In the genomic region with DNA sequence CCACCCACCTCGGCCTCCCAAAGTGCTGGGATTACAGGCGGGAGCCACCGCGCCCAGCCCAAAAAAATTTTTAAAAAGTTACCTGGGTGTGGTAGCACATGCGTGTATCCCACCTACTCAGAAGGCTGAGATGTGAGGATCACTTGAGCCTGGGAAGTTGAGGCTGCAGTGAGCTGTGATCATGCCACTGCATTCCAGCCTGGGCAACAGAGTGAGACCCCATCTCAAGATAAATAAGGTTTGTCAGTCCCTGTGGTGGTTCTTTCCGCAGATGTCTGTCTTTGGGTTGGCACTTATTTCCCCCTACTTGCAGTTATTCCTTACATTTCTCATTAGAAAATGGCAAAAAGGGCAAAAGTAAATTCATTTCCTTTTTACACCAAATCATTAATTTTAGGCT, we compare ENCODE assay signal across 14 cellular contexts. TPM values are rescaled to one million over a fixed set of nuclear protein-coding genes. Genes with fewer than 3 reads are reported as not detected.
DNase-seq lines count a peak whose midpoint lies in the region; ATAC-seq and TF ChIP-seq lines count a peak whose summit lies in the region.
"Had no signal": no experiment of that assay in that cellular context is flagged by ENCODE, and none has a peak within 500 bp of the region (broad histone marks: within the 10 kb centered on the region; RNA-seq: fewer than 3 reads in every experiment).

No MANE protein-coding gene starts in this region.

- H3K4me1 ChIP-seq in CD8-positive, alpha-beta T cell (ENCODE audit: insufficient read depth, low read length), result peaks cover 70% of the 10 kb centered on the region
- H3K4me1 ChIP-seq in PC-3 (ENCODE audit: insufficient read depth, low read length) (peaks cover 45% of the 10 kb centered on the region), prostate gland (replicated peaks) (peaks cover 40% of the 10 kb centered on the region)

- no TSS peak for BruUV-seq in PC-3 (replicated peaks; lab: Mats Ljungman, UMichigan)

- POLR2A ChIA-PET in CD8-positive, alpha-beta T cell (lab: Charles Lee), result interaction anchor here (1.0 kb wide), 1 partner anchor 9 kb away, joined by 3 read pairs; no protein-coding TSS in a partner anchor
- POLR2A ChIA-PET in PC-3 (lab: Charles Lee; ENCODE audit: unreplicated experiment), result no interaction called here

- no peaks in the 10 kb centered on the region for H3K27me3 Mint-ChIP-seq in CD8-positive, alpha-beta T cell (ENCODE audit: low read depth)
- peaks cover 6% of the 10 kb centered on the region for H3K27me3 Mint-ChIP-seq in glutamatergic neuron (ENCODE audit: unreplicated experiment)
- H3K27me3 Mint-ChIP-seq: B cell had no signal

- no peak for DNase-seq in CD8-positive, alpha-beta T cell
- DNase-seq in PC-3, result no peak
- no peak for DNase-seq in glutamatergic neuron
- no peak for DNase-seq in prostate gland (ENCODE audit: low spot score)
- DNase-seq in cortex of kidney (lab: John Stamatoyannopoulos, UW), result no peak
- DNase-seq in Ammon's horn (ENCODE audit: low spot score), result no peak
- no peak for DNase-seq in stimulated activated CD4-positive, alpha-beta T cell treated with anti-CD3 and anti-CD28 coated beads, Interleukin-1b, Interleukin-23, amount 100 ng/mL, for 48 hours
- DNase-seq: activated T-cell treated with anti-CD3 and anti-CD28 coated beads, Interleukin-2, amount 50 U/mL, for 72 hours; mesenchymal stem cell; NCI-H1694; NCI-H446 treated with DMSO at 0.1 percent for 48 hours; spleen had no signal

- H3K36me3 ChIP-seq in CD8-positive, alpha-beta T cell (ENCODE audit: insufficient read depth, low read length), result peaks cover 17% of the 10 kb centered on the region
- H3K36me3 ChIP-seq in PC-3 (ENCODE audit: low read depth, low read length), result peaks cover 11% of the 10 kb centered on the region; the same call in 1 of the 2 replicates
- no peaks in the 10 kb centered on the region for H3K36me3 ChIP-seq in prostate gland

- TF ChIP-seq CTCF in CD8-positive, alpha-beta T cell (IDR thresholded peaks at IDR 0.05), result no peak
- no peak for TF ChIP-seq CTCF in PC-3 (conservative IDR thresholded peaks at IDR 0.05; ENCODE audit: low read depth, low read length)
- TF ChIP-seq CTCF in glutamatergic neuron (IDR thresholded peaks at IDR 0.05; ENCODE audit: partially characterized antibody, unreplicated experiment), result no peak
- TF ChIP-seq CTCF in prostate gland (IDR thresholded peaks at IDR 0.05), result no peak

- intact Hi-C loops in CD8-positive, alpha-beta T cell (cut with DNase I, micrococcal nuclease), result no loop called here
- intact Hi-C loops in PC-3 (cut with micrococcal nuclease) (no loop called here), prostate gland (cut with DNase I) (no loop called here)

- no peaks in the 10 kb centered on the region for H3K27me3 ChIP-seq in CD8-positive, alpha-beta T cell (ENCODE audit: insufficient read depth, low read length)
- H3K27me3 ChIP-seq in PC-3 (ENCODE audit: low read length), result no peaks in the 10 kb centered on the region
- no peaks in the 10 kb centered on the region for H3K27me3 ChIP-seq in prostate gland (replicated peaks; ENCODE audit: insufficient read depth)
- H3K27me3 ChIP-seq: spleen had no signal

- H3K36me3 Mint-ChIP-seq in CD8-positive, alpha-beta T cell, result peaks cover 74% of the 10 kb centered on the region
- H3K36me3 Mint-ChIP-seq in glutamatergic neuron (ENCODE audit: unreplicated experiment), result no peaks in the 10 kb centered on the region

- H4K20me1 ChIP-seq in PC-3 (ENCODE audit: low read length), result peaks cover 51% of the 10 kb centered on the region

- no peak overlapping the region for H3K4me3 ChIP-seq in CD8-positive, alpha-beta T cell (ENCODE audit: low read depth, low read length)
- H3K4me3 ChIP-seq in PC-3 (ENCODE audit: low read length), result peak overlapping the region; percentile 1; the same call in 1 of the 2 replicates
- H3K4me3 ChIP-seq in prostate gland, result no peak overlapping the region
- H3K4me3 ChIP-seq: spleen had no signal

- peaks cover 9% of the 10 kb centered on the region for H3F3A ChIP-seq in PC-3 (ENCODE audit: low read length, unreplicated experiment)

- H3K79me2 ChIP-seq in PC-3 (ENCODE audit: low read length), result peaks cover 99% of the 10 kb centered on the region

- H3K27ac ChIP-seq in CD8-positive, alpha-beta T cell (ENCODE audit: low read depth, low read length), result no peak overlapping the region
- H3K27ac ChIP-seq in PC-3 (ENCODE audit: low read length) (peak overlapping the region; percentile 39), prostate gland (peak overlapping the region; percentile 83 to 93)

- peaks cover 84% of the 10 kb centered on the region for H3K4me1 Mint-ChIP-seq in CD8-positive, alpha-beta T cell (ENCODE audit: low read depth)
- peaks cover 36% of the 10 kb centered on the region for H3K4me1 Mint-ChIP-seq in glutamatergic neuron (ENCODE audit: low read depth, unreplicated experiment)

- TF ChIP-seq POLR2A in prostate gland (IDR thresholded peaks at IDR 0.05), result no peak

- H3K9me2 ChIP-seq in PC-3 (replicated peaks; ENCODE audit: low read length), result no peaks in the 10 kb centered on the region

- 78% methylated on average over 6 of the region's 6 CpGs for WGBS in prostate gland

- H2AFZ ChIP-seq in PC-3 (ENCODE audit: low read length), result no peak overlapping the region

- H3K9ac ChIP-seq in PC-3 (ENCODE audit: low read length), result no peak overlapping the region

- H3K9me3 Mint-ChIP-seq in CD8-positive, alpha-beta T cell, result no peaks in the 10 kb centered on the region
- peaks cover 5% of the 10 kb centered on the region for H3K9me3 Mint-ChIP-seq in glutamatergic neuron (ENCODE audit: unreplicated experiment)
- H3K9me3 Mint-ChIP-seq: activated T-cell treated with anti-CD3 and anti-CD28 coated beads, Interleukin-2, amount 50 U/mL, for 72 hours had no signal

- no peaks in the 10 kb centered on the region for H3K9me3 ChIP-seq in CD8-positive, alpha-beta T cell (ENCODE audit: low read length)
- H3K9me3 ChIP-seq in PC-3 (ENCODE audit: low read length) (no peaks in the 10 kb centered on the region), prostate gland (no peaks in the 10 kb centered on the region)
- H3K9me3 ChIP-seq: spleen had no signal

- H3K4me3 Mint-ChIP-seq in CD8-positive, alpha-beta T cell, result no peak overlapping the region
- no peak overlapping the region for H3K4me3 Mint-ChIP-seq in glutamatergic neuron (ENCODE audit: unreplicated experiment)
- H3K4me3 Mint-ChIP-seq: activated T-cell treated with anti-CD3 and anti-CD28 coated beads, Interleukin-2, amount 50 U/mL, for 72 hours; B cell had no signal

- H3K4me2 ChIP-seq in PC-3 (ENCODE audit: low read length), result peak overlapping the region; percentile 75

- peak overlapping the region; percentile 64 for H3K27ac Mint-ChIP-seq in CD8-positive, alpha-beta T cell
- H3K27ac Mint-ChIP-seq in glutamatergic neuron (ENCODE audit: unreplicated experiment), result peak overlapping the region; percentile 76

- CTCF ChIA-PET in CD8-positive, alpha-beta T cell (lab: Charles Lee), result interaction anchor here (1.0 to 1.8 kb wide), 6 partner anchors 9 to 155 kb away, joined by 3 to 8 read pairs (median 3); no protein-coding TSS in a partner anchor
- CTCF ChIA-PET in PC-3 (lab: Charles Lee), result no interaction called here

- ATAC-seq in CD8-positive, alpha-beta T cell, result no peak
- no peak for ATAC-seq in PC-3
- no peak for ATAC-seq in GM21423 (IDR thresholded peaks at IDR 0.05; ENCODE audit: unreplicated experiment)
- ATAC-seq: activated T-cell treated with anti-CD3 and anti-CD28 coated beads, Interleukin-2, amount 50 U/mL, for 72 hours had no signal

RNA-seq across cellular contexts. Expression of a gene that starts 8.0 kb away (rescaled TPM):
- 10 to 100 TPM; 16.9 to 19.1 TPM for total RNA-seq in CD8-positive, alpha-beta T cell
- total RNA-seq in PC-3 (2014; rRNA removed) (60.1 and 66.5 TPM in 2 replicates), glutamatergic neuron (ENCODE audit: unreplicated experiment) (76.8 TPM), prostate gland (10 to 100 TPM; 65.4 to 67.2 TPM)

RNA-seq across cellular contexts. Expression of a gene that starts 33.6 kb away (rescaled TPM):
- 1 to 10 TPM; 4.0 to 4.1 TPM for total RNA-seq in CD8-positive, alpha-beta T cell
- total RNA-seq in PC-3 (2014; rRNA removed) (61.5 and 67.2 TPM in 2 replicates), glutamatergic neuron (ENCODE audit: unreplicated experiment) (83.7 TPM), prostate gland (10 to 100 TPM; 17.8 to 36.2 TPM)
